In genomic region chr3:136932518-136932917, GRCh38 we compare ENCODE assay signal across 7 cellular contexts. TPM values are rescaled to one million over a fixed set of nuclear protein-coding genes. Genes with fewer than 3 reads are reported as not detected.
DNase-seq lines count a peak whose midpoint lies in the region; ATAC-seq and TF ChIP-seq lines count a peak whose summit lies in the region.

No MANE protein-coding gene starts in this region.

- peaks cover 24 to 68% (median 54%) of the 10 kb centered on the region in 4 donors for H3K4me1 Mint-ChIP-seq in naive thymus-derived CD8-positive, alpha-beta T cell

- ATAC-seq in GM18502 (IDR thresholded peaks at IDR 0.05; ENCODE audit: poor library complexity, unreplicated experiment) (peak; percentile 59), GM21825 (IDR thresholded peaks at IDR 0.05; ENCODE audit: unreplicated experiment) (peak; percentile 57), GM21576 (IDR thresholded peaks at IDR 0.05; ENCODE audit: unreplicated experiment) (no peak)
- ATAC-seq in naive thymus-derived CD8-positive, alpha-beta T cell, result peak in 1 of 2 donors; percentile 39

- H3K36me3 Mint-ChIP-seq in naive thymus-derived CD8-positive, alpha-beta T cell, result peaks cover 19 to 79% (median 36%) of the 10 kb centered on the region in 3 donors

- no peaks in the 10 kb centered on the region for H3K27me3 Mint-ChIP-seq in naive thymus-derived CD8-positive, alpha-beta T cell

- TF ChIP-seq CTCF in cardiac fibroblast (IDR thresholded peaks at IDR 0.05; ENCODE audit: low read depth, low read length), result no peak

- H3K27ac Mint-ChIP-seq in naive thymus-derived CD8-positive, alpha-beta T cell, result peak overlapping the region in 8 of 10 donors; percentile 2 to 91 (median 62)

- peaks cover 0 to 5% (median 0%) of the 10 kb centered on the region in 9 donors for H3K9me3 Mint-ChIP-seq in naive thymus-derived CD8-positive, alpha-beta T cell

- DNase-seq in cardiac fibroblast (ENCODE audit: low read depth in 2 of 2) (peak; percentile 24 to 73), superior temporal gyrus (ENCODE audit: extremely low spot score) (no peak), NCI-H128 (lab: John Stamatoyannopoulos, UW; ENCODE audit: unreplicated experiment) (no peak)
- no peak for DNase-seq in naive thymus-derived CD8-positive, alpha-beta T cell

- peak overlapping the region in 1 of 10 donors; percentile 1 for H3K4me3 Mint-ChIP-seq in naive thymus-derived CD8-positive, alpha-beta T cell

- no peak overlapping the region for H3K4me3 ChIP-seq in cardiac fibroblast (replicated peaks in 1 of 2; ENCODE audit: low read depth in 2 of 2, low read length in 2 of 2)

- POLR2A ChIA-PET in naive thymus-derived CD8-positive, alpha-beta T cell (lab: Charles Lee), result no interaction called here

RNA-seq across cellular contexts. Expression of gene IL20RB, which starts 25.3 kb away (rescaled TPM):
- total RNA-seq in naive thymus-derived CD8-positive, alpha-beta T cell, result 1 to 10 TPM; 3.6 to 3.9 TPM
- polyA plus RNA-seq in naive thymus-derived CD8-positive, alpha-beta T cell, result under 1 TPM in 1 of 3 donors, not detected in 2; 0.68 TPM

Comparison
In these comparisons a context has a peak if more than half of its experiments do, and no peak if none do; other contexts are left out.
1. DNase-seq: peak in cardiac fibroblast (2 of 2); none in naive thymus-derived CD8-positive, alpha-beta T cell (0 of 10), superior temporal gyrus (single experiment) and NCI-H128 (single experiment).